27 cellular contexts compared by ENCODE assay signal in genomic region chr1:42689912-42690311, GRCh38. TPM values are rescaled to one million over a fixed set of nuclear protein-coding genes. Genes with fewer than 3 reads are reported as not detected.
A peak's percentile ranks its signal among the peaks of the same experiment; 100 is the strongest.
DNase-seq lines count a peak whose midpoint lies in the region; ATAC-seq and TF ChIP-seq lines count a peak whose summit lies in the region.
"Had no signal": no experiment of that assay in that cellular context is flagged by ENCODE, and none has a peak within 500 bp of the region (broad histone marks: within the 10 kb centered on the region; RNA-seq: fewer than 3 reads in every experiment).

No MANE protein-coding gene starts in this region.

- H3K4me3 Mint-ChIP-seq in activated CD8-positive, alpha-beta memory T cell treated with anti-CD3 and anti-CD28 coated beads, Interleukin-2, amount 10 ng/mL, durations not matched to agents 7 days and 5 days: no peak overlapping the region
- H3K4me3 Mint-ChIP-seq in GM23338 (no peak overlapping the region), nephron progenitor cell (no peak overlapping the region)
- H3K4me3 Mint-ChIP-seq in activated naive CD8-positive, alpha-beta T cell treated with anti-CD3 and anti-CD28 coated beads for 36 hours: peak overlapping the region; percentile 43
- H3K4me3 Mint-ChIP-seq: activated CD8-positive, alpha-beta T cell treated with anti-CD3 and anti-CD28 coated beads, Interleukin-2, amount 10 ng/mL, durations not matched to agents 7 days and 5 days had no signal

- DNase-seq in activated CD8-positive, alpha-beta memory T cell treated with anti-CD3 and anti-CD28 coated beads, Interleukin-2, amount 10 ng/mL, durations not matched to agents 7 days and 5 days: no peak
- no peak for DNase-seq in activated CD8-positive, alpha-beta memory T cell treated with anti-CD3 and anti-CD28 coated beads, Interleukin-2, amount 50 U/mL, for 4 hours
- no peak for DNase-seq in GM23338 (ENCODE audit: low spot score)
- DNase-seq in activated naive CD8-positive, alpha-beta T cell treated with anti-CD3 and anti-CD28 coated beads for 36 hours: no peak
- DNase-seq in nephron progenitor cell: no peak
- DNase-seq in NCI-H345 (lab: John Stamatoyannopoulos, UW): no peak
- DNase-seq: activated CD8-positive, alpha-beta T cell treated with anti-CD3 and anti-CD28 coated beads, Interleukin-2, amount 10 ng/mL, durations not matched to agents 7 days and 5 days; C1 segment of cervical spinal cord; caudate nucleus; H9; NCI-H1694 treated with DMSO at 0.1 percent for 48 hours; NCI-H82; occipital lobe; stimulated activated CD4-positive, alpha-beta T cell treated with anti-CD3 and anti-CD28 coated beads, Interleukin-12 subunit alpha, Interleukin-12 subunit beta, amount 100 ng/mL, for 4 hours; uterus; WERI-Rb-1 had no signal

- H3F3A ChIP-seq in GM23338 (replicated peaks; ENCODE audit: low read depth): 0 out of 2 replicates have a peak, but pooled peaks cover 3% of the 10 kb centered on the region

- TF ChIP-seq CTCF in GM23338 (conservative IDR thresholded peaks at IDR 0.05; ENCODE audit: low read depth in 2 of 2) (no peak), nephron progenitor cell (IDR thresholded peaks at IDR 0.05) (no peak)

- peaks cover 19% of the 10 kb centered on the region for H3K36me3 ChIP-seq in GM23338 (ENCODE audit: insufficient read depth)
- H3K36me3 ChIP-seq: uterus had no signal

- peaks cover 50% of the 10 kb centered on the region for H3K4me1 ChIP-seq in GM23338 (ENCODE audit: insufficient read depth)

- peaks cover 100% of the 10 kb centered on the region for H4K20me1 ChIP-seq in GM23338 (replicated peaks; ENCODE audit: insufficient read depth)

- no peaks in the 10 kb centered on the region for H3K9me3 Mint-ChIP-seq in activated CD8-positive, alpha-beta memory T cell treated with anti-CD3 and anti-CD28 coated beads, Interleukin-2, amount 10 ng/mL, durations not matched to agents 7 days and 5 days (ENCODE audit: low read depth)
- no peaks in the 10 kb centered on the region for H3K9me3 Mint-ChIP-seq in GM23338
- H3K9me3 Mint-ChIP-seq in activated naive CD8-positive, alpha-beta T cell treated with anti-CD3 and anti-CD28 coated beads for 36 hours: no peaks in the 10 kb centered on the region
- H3K9me3 Mint-ChIP-seq in nephron progenitor cell: no peaks in the 10 kb centered on the region
- H3K9me3 Mint-ChIP-seq: H9, memory B cell had no signal

- peaks cover 82% of the 10 kb centered on the region for H3K4me1 Mint-ChIP-seq in activated CD8-positive, alpha-beta memory T cell treated with anti-CD3 and anti-CD28 coated beads, Interleukin-2, amount 10 ng/mL, durations not matched to agents 7 days and 5 days
- peaks cover 68% of the 10 kb centered on the region for H3K4me1 Mint-ChIP-seq in GM23338
- H3K4me1 Mint-ChIP-seq in activated naive CD8-positive, alpha-beta T cell treated with anti-CD3 and anti-CD28 coated beads for 36 hours: peaks cover 89% of the 10 kb centered on the region
- H3K4me1 Mint-ChIP-seq in nephron progenitor cell: peaks cover 77% of the 10 kb centered on the region

- H3K27ac Mint-ChIP-seq in activated CD8-positive, alpha-beta memory T cell treated with anti-CD3 and anti-CD28 coated beads, Interleukin-2, amount 10 ng/mL, durations not matched to agents 7 days and 5 days: peak overlapping the region; percentile 50
- no peak overlapping the region for H3K27ac Mint-ChIP-seq in GM23338
- H3K27ac Mint-ChIP-seq in activated naive CD8-positive, alpha-beta T cell treated with anti-CD3 and anti-CD28 coated beads for 36 hours: peak overlapping the region; percentile 62
- peak overlapping the region; percentile 54 for H3K27ac Mint-ChIP-seq in nephron progenitor cell
- H3K27ac Mint-ChIP-seq: activated CD8-positive, alpha-beta T cell treated with anti-CD3 and anti-CD28 coated beads, Interleukin-2, amount 10 ng/mL, durations not matched to agents 7 days and 5 days had no signal

- H3K9me2 ChIP-seq in GM23338 (ENCODE audit: insufficient read depth): no peaks in the 10 kb centered on the region

- H3K27me3 ChIP-seq in GM23338 (ENCODE audit: insufficient read depth): no peaks in the 10 kb centered on the region
- H3K27me3 ChIP-seq: esophagus muscularis mucosa, uterus had no signal

- H3K27ac ChIP-seq in GM23338 (ENCODE audit: low read depth): no peak overlapping the region
- H3K27ac ChIP-seq: esophagus muscularis mucosa, uterus, WERI-Rb-1 had no signal

- no peak for ATAC-seq in activated CD8-positive, alpha-beta memory T cell treated with anti-CD3 and anti-CD28 coated beads, Interleukin-2, amount 10 ng/mL, durations not matched to agents 7 days and 5 days
- ATAC-seq in GM23338 (no peak), GM21786 (IDR thresholded peaks at IDR 0.05; ENCODE audit: unreplicated experiment) (no peak), SK-N-SH treated with all-trans-retinoic acid at 6 μM for 48 hours (no peak)
- ATAC-seq: activated CD8-positive, alpha-beta T cell treated with anti-CD3 and anti-CD28 coated beads, Interleukin-2, amount 10 ng/mL, durations not matched to agents 7 days and 5 days; K562; Panc1 had no signal

- no peak overlapping the region for H3K4me3 ChIP-seq in GM23338
- H3K4me3 ChIP-seq: esophagus muscularis mucosa, K562, uterus had no signal

- H3K4me2 ChIP-seq in GM23338: peak overlapping the region; percentile 36; the same call in 1 of the 2 replicates

- CTCF ChIA-PET in activated CD8-positive, alpha-beta memory T cell treated with anti-CD3 and anti-CD28 coated beads, Interleukin-2, amount 10 ng/mL, durations not matched to agents 7 days and 5 days (lab: Charles Lee): interaction anchor here (1.2 to 2.0 kb wide), 2 partner anchors 77 to 346 kb away, joined by 3 to 7 read pairs; partner anchors contain the start of genes C1orf50 and P3H1

- no peaks in the 10 kb centered on the region for H3K27me3 Mint-ChIP-seq in activated CD8-positive, alpha-beta memory T cell treated with anti-CD3 and anti-CD28 coated beads, Interleukin-2, amount 10 ng/mL, durations not matched to agents 7 days and 5 days
- H3K27me3 Mint-ChIP-seq in GM23338 (ENCODE audit: insufficient read depth, low read depth, poor library complexity) (no peaks in the 10 kb centered on the region), nephron progenitor cell (ENCODE audit: low read depth, poor library complexity) (no peaks in the 10 kb centered on the region)
- H3K27me3 Mint-ChIP-seq in activated naive CD8-positive, alpha-beta T cell treated with anti-CD3 and anti-CD28 coated beads for 36 hours: no peaks in the 10 kb centered on the region
- H3K27me3 Mint-ChIP-seq: memory B cell had no signal

- no peak overlapping the region for H2AFZ ChIP-seq in GM23338

- peaks cover 56% of the 10 kb centered on the region for H3K36me3 Mint-ChIP-seq in activated CD8-positive, alpha-beta memory T cell treated with anti-CD3 and anti-CD28 coated beads, Interleukin-2, amount 10 ng/mL, durations not matched to agents 7 days and 5 days
- H3K36me3 Mint-ChIP-seq in GM23338 (ENCODE audit: low read depth): peaks cover 56% of the 10 kb centered on the region
- H3K36me3 Mint-ChIP-seq in activated naive CD8-positive, alpha-beta T cell treated with anti-CD3 and anti-CD28 coated beads for 36 hours: peaks cover 56% of the 10 kb centered on the region
- H3K36me3 Mint-ChIP-seq in nephron progenitor cell (ENCODE audit: low read depth): peaks cover 28% of the 10 kb centered on the region

- H3K79me2 ChIP-seq in GM23338 (replicated peaks; ENCODE audit: insufficient read depth): peaks cover 100% of the 10 kb centered on the region

TF ChIP-seq in GM23338, 12 proteins besides CTCF, POLR2A, EP300 and RAD21:
- TF ChIP-seq ZNF331 (CRISPR knock-in tag; IDR thresholded peaks at IDR 0.05; ENCODE audit: low read depth) (no peak), POLR2AphosphoS5 (IDR thresholded peaks at IDR 0.05; ENCODE audit: low read depth) (no peak), JUNB (IDR thresholded peaks at IDR 0.05; ENCODE audit: unreplicated experiment) (no peak), EZH2 (IDR thresholded peaks at IDR 0.05; ENCODE audit: low read depth, unreplicated experiment) (no peak), STAT1 (IDR thresholded peaks at IDR 0.05; ENCODE audit: unreplicated experiment) (no peak)

RNA-seq across cellular contexts. Expression of gene YBX1, which starts 7.7 kb away (rescaled TPM):
- total RNA-seq in activated CD8-positive, alpha-beta memory T cell treated with anti-CD3 and anti-CD28 coated beads, Interleukin-2, amount 10 ng/mL, durations not matched to agents 7 days and 5 days: 100 to 1,000 TPM; 731 to 790 TPM
- total RNA-seq in GM23338 (2014; rRNA removed; shearing (Covaris generic)): 1,206 and 1,282 TPM in 2 replicates
- 1,441 and 1,488 TPM in 2 replicates for polyA plus RNA-seq in GM23338 (2016; fragmentation: Nextera tagmentation; extraction: Ambion mirVana)
- 1,000 to 10,000 TPM; 1,441 to 1,525 TPM for total RNA-seq in activated naive CD8-positive, alpha-beta T cell treated with anti-CD3 and anti-CD28 coated beads for 36 hours

RNA-seq across cellular contexts. Expression of gene PPIH, which starts 31.7 kb away (rescaled TPM):
- 100 to 1,000 TPM in 1 of 2 experiments, 10 to 100 TPM in 1; 93.7 to 104 TPM for total RNA-seq in activated CD8-positive, alpha-beta memory T cell treated with anti-CD3 and anti-CD28 coated beads, Interleukin-2, amount 10 ng/mL, durations not matched to agents 7 days and 5 days
- total RNA-seq in GM23338 (2014; rRNA removed; shearing (Covaris generic)): 66.5 and 71.2 TPM in 2 replicates
- polyA plus RNA-seq in GM23338 (2016; fragmentation: Nextera tagmentation; extraction: Ambion mirVana): 122 and 132 TPM in 2 replicates
- total RNA-seq in activated naive CD8-positive, alpha-beta T cell treated with anti-CD3 and anti-CD28 coated beads for 36 hours: 100 to 1,000 TPM; 127 to 133 TPM

RNA-seq across cellular contexts. Expression of gene CLDN19, which starts 50.1 kb away (rescaled TPM):
- total RNA-seq in activated CD8-positive, alpha-beta memory T cell treated with anti-CD3 and anti-CD28 coated beads, Interleukin-2, amount 10 ng/mL, durations not matched to agents 7 days and 5 days: not detected
- 10.8 and 12.8 TPM in 2 replicates for total RNA-seq in GM23338 (2014; rRNA removed; shearing (Covaris generic))
- 2.3 and 2.6 TPM in 2 replicates for polyA plus RNA-seq in GM23338 (2016; fragmentation: Nextera tagmentation; extraction: Ambion mirVana)
- total RNA-seq in activated naive CD8-positive, alpha-beta T cell treated with anti-CD3 and anti-CD28 coated beads for 36 hours: not detected
- total RNA-seq: A172; activated CD8-positive, alpha-beta T cell treated with anti-CD3 and anti-CD28 coated beads, Interleukin-2, amount 10 ng/mL, durations not matched to agents 7 days and 5 days; K562; myocyte; occipital lobe; SK-MEL-5; subcutaneous adipose tissue; T-helper 2 cell treated with Interferon-gamma antibody and Interleukin-4, amounts not matched to agents 100 ng/mL and 5 ng/mL, for 36 hours had no signal
- polyA plus RNA-seq: K562 had no signal

Comparison
In these comparisons a context has a peak if more than half of its experiments do, and no peak if none do; other contexts are left out.
1. RNA of gene CLDN19, which starts 50.1 kb away (total RNA-seq): 10.8 to 12.8 TPM in GM23338; not detected in activated CD8-positive, alpha-beta memory T cell treated with anti-CD3 and anti-CD28 coated beads, Interleukin-2, amount 10 ng/mL, durations not matched to agents 7 days and 5 days and not detected in activated naive CD8-positive, alpha-beta T cell treated with anti-CD3 and anti-CD28 coated beads for 36 hours; every median in the first group is over 10 times any median in the second.